In the genomic region with DNA sequence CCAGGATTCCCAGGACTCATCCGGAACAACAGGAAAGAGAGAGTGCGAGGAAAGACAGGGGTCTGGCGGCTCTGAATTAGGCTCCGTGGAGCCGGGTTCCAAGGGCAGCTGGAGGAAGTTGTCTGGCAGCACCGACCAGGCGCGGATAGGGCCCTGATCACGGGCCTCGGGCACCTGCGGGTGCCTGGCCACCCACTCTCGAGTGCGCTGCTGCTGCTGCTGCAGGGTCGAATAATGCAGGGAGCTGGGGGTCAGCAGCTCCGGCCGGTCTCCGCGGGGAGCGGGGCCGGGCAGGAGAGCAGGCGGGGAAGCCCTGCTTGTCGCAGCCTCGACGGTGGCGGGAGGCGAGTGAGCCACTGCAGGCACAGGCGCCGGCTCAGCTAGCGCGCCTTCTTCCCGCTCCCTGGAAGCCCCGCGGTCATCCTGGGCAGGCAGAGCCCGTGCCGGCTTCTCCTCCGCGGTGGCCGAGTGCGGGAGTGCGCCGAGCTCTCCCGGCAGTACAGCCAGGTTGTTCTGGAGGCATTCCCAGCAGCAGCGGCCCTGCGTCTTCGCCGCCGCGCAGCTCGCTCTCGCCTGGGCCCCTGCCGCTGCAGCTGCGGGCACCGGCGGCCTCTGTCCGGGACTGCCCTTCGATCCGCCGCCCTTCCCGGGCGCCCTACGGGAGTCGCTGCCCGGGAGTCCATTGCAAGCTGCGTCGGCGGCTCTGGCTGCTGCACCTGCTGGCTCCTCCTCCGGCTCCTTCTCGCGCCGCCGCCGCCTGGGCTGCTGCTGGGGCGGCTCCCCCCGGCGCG, we compare ENCODE assay signal across 8 cellular contexts. TPM values are rescaled to one million over a fixed set of nuclear protein-coding genes. Genes with fewer than 3 reads are reported as not detected.
A peak's percentile ranks its signal among the peaks of the same experiment; 100 is the strongest.
DNase-seq lines count a peak whose midpoint lies in the region; ATAC-seq and TF ChIP-seq lines count a peak whose summit lies in the region.

No MANE protein-coding gene starts in this region.

- ATAC-seq in omental fat pad (ENCODE audit: low FRiP score), result peak; percentile 67
- ATAC-seq in HG02981 (IDR thresholded peaks at IDR 0.05; ENCODE audit: unreplicated experiment), result no peak
- no peak for ATAC-seq in GM19452 (IDR thresholded peaks at IDR 0.05; ENCODE audit: unreplicated experiment)

- TF ChIP-seq CTCF in foreskin fibroblast (IDR thresholded peaks at IDR 0.05; ENCODE audit: low read depth, low read length) (no peak), omental fat pad (IDR thresholded peaks at IDR 0.05) (no peak)

- DNase-seq in NCI-H2171 (lab: John Stamatoyannopoulos, UW), result peak; percentile 4
- no peak for DNase-seq in NCI-H2171 treated with DMSO at 0.1 percent for 48 hours (lab: John Stamatoyannopoulos, UW)
- peak; percentile 61 for DNase-seq in HT-29 (ENCODE audit: low spot score)
- peak; percentile 63 for DNase-seq in activated T-cell treated with anti-CD3 and anti-CD28 coated beads, Interleukin-2, amount 50 U/mL, for 1 hour
- DNase-seq in foreskin fibroblast, result peak; percentile 14 to 56
- no peak for DNase-seq in omental fat pad (ENCODE audit: low spot score)

- peak overlapping the region; percentile 40 to 47 for H3K4me3 ChIP-seq in foreskin fibroblast (ENCODE audit: low read depth in 1 of 2, low read length in 2 of 2)

RNA-seq across cellular contexts. Expression of a gene that starts 1.0 kb away (rescaled TPM):
- 48.2 and 50.8 TPM in 2 replicates for total RNA-seq in HT-29 (2014; rRNA removed; shearing (Covaris generic))
- total RNA-seq in omental fat pad, result under 1 TPM in 2 of 4 donors, not detected in 2; 0.12 to 0.28 TPM

RNA-seq across cellular contexts. Expression of a gene that starts 52.6 kb away (rescaled TPM):
- total RNA-seq in HT-29 (2014; rRNA removed; shearing (Covaris generic)), result 24.7 and 27.6 TPM in 2 replicates
- total RNA-seq in omental fat pad, result 100 to 1,000 TPM; 203 to 434 (median 245) TPM

Comparison
In these comparisons a context has a peak if more than half of its experiments do, and no peak if none do; other contexts are left out.
1. DNase-seq: peak in NCI-H2171 (single experiment), HT-29 (single experiment), activated T-cell treated with anti-CD3 and anti-CD28 coated beads, Interleukin-2, amount 50 U/mL, for 1 hour (single experiment) and foreskin fibroblast (2 of 2); none in NCI-H2171 treated with DMSO at 0.1 percent for 48 hours (single experiment) and omental fat pad (single experiment).
2. RNA of a gene that starts 1.0 kb away (total RNA-seq): 48.2 to 50.8 TPM in HT-29; 0.12 to 0.28 TPM in omental fat pad; every median in the first group is over 10 times any median in the second.